Comparison of ENCODE assay signal across 24 cellular contexts in the genomic region with DNA sequence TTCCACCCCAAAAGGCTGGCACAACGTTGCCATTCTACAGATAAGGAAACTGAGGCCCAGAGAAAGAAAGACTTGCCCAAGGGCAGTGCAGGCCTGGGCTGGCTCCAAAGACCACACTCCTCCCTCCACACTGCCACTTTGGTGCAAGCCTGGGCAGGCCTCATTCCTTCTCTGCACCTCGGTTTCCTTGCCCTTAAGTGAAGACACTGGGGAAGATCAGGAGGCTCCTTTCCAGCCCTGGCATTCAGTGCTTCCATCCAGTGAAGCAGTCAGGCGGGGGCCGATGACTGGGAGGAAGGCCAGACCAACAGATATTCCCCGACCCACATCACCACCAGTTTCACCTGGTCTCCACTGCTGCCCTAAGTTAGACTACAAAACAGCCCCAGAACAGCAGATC. TPM values are rescaled to one million over a fixed set of nuclear protein-coding genes. Genes with fewer than 3 reads are reported as not detected.
DNase-seq lines count a peak whose midpoint lies in the region; FAIRE-seq and TF ChIP-seq lines count a peak whose summit lies in the region.
"Had no signal": no experiment of that assay in that cellular context is flagged by ENCODE, and none has a peak within 500 bp of the region (broad histone marks: within the 10 kb centered on the region; RNA-seq: fewer than 3 reads in every experiment).

No MANE protein-coding gene starts in this region.

- TF ChIP-seq CTCF in mammary epithelial cell (conservative IDR thresholded peaks at IDR 0.05 in 1 of 2, IDR thresholded peaks at IDR 0.05 in 1 of 2; ENCODE audit: extremely low read depth in 1 of 2, insufficient read depth in 1 of 2, low read depth in 1 of 2, low read length in 2 of 2) (no peak), keratinocyte (optimal IDR thresholded peaks at IDR 0.05 in 1 of 3, IDR thresholded peaks at IDR 0.05 in 1 of 3, conservative IDR thresholded peaks at IDR 0.05 in 1 of 3; ENCODE audit: extremely low read depth in 1 of 3, insufficient read depth in 2 of 3, low read length in 3 of 3) (no peak), GM10266 (IDR thresholded peaks at IDR 0.05; ENCODE audit: control insufficient read depth, insufficient read depth, low read depth, missing control alignments) (no peak), GM20000 (IDR thresholded peaks at IDR 0.05; ENCODE audit: extremely low read depth, missing control alignments) (no peak)

- DNase-seq in activated T-cell treated with anti-CD3 and anti-CD28 coated beads, Interleukin-2, amount 50 U/mL, for 24 hours = no peak
- no peak for DNase-seq in activated T-cell treated with anti-CD3 and anti-CD28 coated beads, Interleukin-2, amount 50 U/mL, for 1 hour
- DNase-seq in mammary epithelial cell (peak; percentile 75), keratinocyte (ENCODE audit: low read depth, low spot score) (no peak), GM10266 (ENCODE audit: extremely low spot score) (no peak), GM20000 (ENCODE audit: low spot score) (no peak)
- DNase-seq in stimulated activated CD4-positive, alpha-beta T cell treated with anti-CD3 and anti-CD28 coated beads, Interleukin-15, amount 100 ng/mL, for 24 hours = no peak
- DNase-seq: H7, Kasumi-1, MG63, NCI-H146, NCI-H1930, NCI-H446 treated with DMSO at 0.1 percent for 48 hours, NCI-H526, PC-9, SIG-M5, SK-N-SH had no signal

- peaks cover 6% of the 10 kb centered on the region for H3K27me3 ChIP-seq in mammary epithelial cell (ENCODE audit: insufficient read depth, low read length)
- peaks cover 12% of the 10 kb centered on the region for H3K27me3 ChIP-seq in keratinocyte (ENCODE audit: control insufficient read depth, extremely low read depth, insufficient read depth, low read length)
- H3K27me3 ChIP-seq: MG63 had no signal

- no peaks in the 10 kb centered on the region for H3K9me3 Mint-ChIP-seq in activated T-cell treated with anti-CD3 and anti-CD28 coated beads, Interleukin-2, amount 50 U/mL, for 24 hours

- peaks cover 3% of the 10 kb centered on the region for H3K27me3 Mint-ChIP-seq in activated T-cell treated with anti-CD3 and anti-CD28 coated beads, Interleukin-2, amount 50 U/mL, for 24 hours

- H3K27ac ChIP-seq in KOPT-K1 (ENCODE audit: low read depth, low read length, poor library complexity, severe bottlenecking) (peak overlapping the region; percentile 24), mammary epithelial cell (ENCODE audit: insufficient read depth, low read depth, low read length) (no peak overlapping the region), keratinocyte (ENCODE audit: control insufficient read depth, insufficient read depth, low read length) (no peak overlapping the region)
- H3K27ac ChIP-seq: 22Rv1, GM23248, PC-9 had no signal

- WGBS in mammary epithelial cell (ENCODE audit: low coverage, missing lambda C conversion rate) = 0% methylated on average over 2 of the region's 5 CpGs

- no peaks in the 10 kb centered on the region for H3K9me3 ChIP-seq in KOPT-K1 (ENCODE audit: insufficient read depth, low read length, poor library complexity, severe bottlenecking)
- H3K9me3 ChIP-seq in mammary epithelial cell (replicated peaks; ENCODE audit: insufficient read depth, low read length) = no peaks in the 10 kb centered on the region
- H3K9me3 ChIP-seq in keratinocyte (ENCODE audit: control insufficient read depth, low read depth, low read length) = no peaks in the 10 kb centered on the region
- H3K9me3 ChIP-seq: MG63, SK-N-SH had no signal

- H3K4me1 Mint-ChIP-seq in activated T-cell treated with anti-CD3 and anti-CD28 coated beads, Interleukin-2, amount 50 U/mL, for 24 hours (ENCODE audit: low read depth) = peaks cover 23% of the 10 kb centered on the region

- BruUV-seq in mammary epithelial cell (replicated peaks; lab: Mats Ljungman, UMichigan) = no TSS peak

- no peak overlapping the region for H3K9ac ChIP-seq in mammary epithelial cell (ENCODE audit: insufficient read depth, low read length)
- H3K9ac ChIP-seq in keratinocyte (ENCODE audit: control insufficient read depth, extremely low read depth, insufficient read depth, low read length) = no peak overlapping the region
- H3K9ac ChIP-seq: GM23248, SK-N-SH had no signal

- no peaks in the 10 kb centered on the region for H3K79me2 ChIP-seq in mammary epithelial cell (ENCODE audit: insufficient read depth, low read length)
- no peaks in the 10 kb centered on the region for H3K79me2 ChIP-seq in keratinocyte (ENCODE audit: control insufficient read depth, insufficient read depth, low read length)

- H3K36me3 Mint-ChIP-seq in activated T-cell treated with anti-CD3 and anti-CD28 coated beads, Interleukin-2, amount 50 U/mL, for 24 hours (ENCODE audit: low read depth) = no peaks in the 10 kb centered on the region

- H3K4me2 ChIP-seq in mammary epithelial cell (ENCODE audit: insufficient read depth, low read depth, low read length) (peak overlapping the region; percentile 3), keratinocyte (ENCODE audit: control insufficient read depth, extremely low read depth, insufficient read depth, low read depth, low read length) (peak overlapping the region; percentile 41)
- H3K4me2 ChIP-seq: PC-9, SK-N-SH had no signal

- intact Hi-C loops in mammary epithelial cell (cut with micrococcal nuclease) = no loop called here

- H3K27ac Mint-ChIP-seq in activated T-cell treated with anti-CD3 and anti-CD28 coated beads, Interleukin-2, amount 50 U/mL, for 24 hours = peak overlapping the region; percentile 26
- H3K27ac Mint-ChIP-seq: B cell had no signal

- H3K4me1 ChIP-seq in mammary epithelial cell (ENCODE audit: insufficient read depth, low read length) = peaks cover 17% of the 10 kb centered on the region
- peaks cover 11% of the 10 kb centered on the region for H3K4me1 ChIP-seq in keratinocyte (ENCODE audit: control insufficient read depth, extremely low read depth, insufficient read depth, low read length)

- peak; percentile 94 for FAIRE-seq in keratinocyte (lab: Jason Lieb, UNC)
- FAIRE-seq: D721Med, GM18507, HepG2 had no signal

- in situ Hi-C loops in mammary epithelial cell (cut with MboI; ENCODE audit: low sequenced_read_pairs in 2 of 2) = no loop called here

- H2AFZ ChIP-seq in mammary epithelial cell (ENCODE audit: low read depth, low read length) (peak overlapping the region; percentile 6), keratinocyte (ENCODE audit: control insufficient read depth, low read length) (no peak overlapping the region)
- H2AFZ ChIP-seq: GM23248, PC-9 had no signal

- dilution Hi-C loops in mammary epithelial cell (cut with HindIII; ENCODE audit: low sequenced_read_pairs) = no loop called here
- dilution Hi-C loops in keratinocyte (cut with MboI; ENCODE audit: extremely low pct_ligation_motif_present, low sequenced_read_pairs) = no loop called here

- H3K4me3 ChIP-seq in mammary epithelial cell (replicated peaks in 1 of 3; ENCODE audit: insufficient read depth in 1 of 3, low read depth in 2 of 3, low read length in 3 of 3) = no peak overlapping the region
- no peak overlapping the region for H3K4me3 ChIP-seq in keratinocyte (ENCODE audit: control insufficient read depth in 2 of 3, extremely low read depth in 1 of 3, insufficient read depth in 2 of 3, low read depth in 1 of 3, low read length in 3 of 3)
- H3K4me3 ChIP-seq: GM23248, MG63, PC-9 had no signal

- H3K9me1 ChIP-seq in keratinocyte (ENCODE audit: control insufficient read depth, extremely low read depth, insufficient read depth, low read length) = no peaks in the 10 kb centered on the region

- H3K36me3 ChIP-seq in KOPT-K1 (ENCODE audit: insufficient read depth, low read length) (no peaks in the 10 kb centered on the region), mammary epithelial cell (ENCODE audit: insufficient read depth, low read length) (no peaks in the 10 kb centered on the region), keratinocyte (ENCODE audit: control insufficient read depth in 2 of 2, extremely low read depth in 1 of 2, insufficient read depth in 2 of 2, low read length in 2 of 2) (no peaks in the 10 kb centered on the region)
- H3K36me3 ChIP-seq: MG63 had no signal

- CTCF ChIA-PET in mammary epithelial cell (lab: Charles Lee; ENCODE audit: low non-redundant PET) = no interaction called here

- H4K20me1 ChIP-seq in mammary epithelial cell (ENCODE audit: insufficient read depth, low read length) (no peaks in the 10 kb centered on the region), keratinocyte (ENCODE audit: control insufficient read depth, extremely low read depth, insufficient read depth, low read length) (no peaks in the 10 kb centered on the region)

- H3K4me3 Mint-ChIP-seq in activated T-cell treated with anti-CD3 and anti-CD28 coated beads, Interleukin-2, amount 50 U/mL, for 24 hours = no peak overlapping the region
- H3K4me3 Mint-ChIP-seq: B cell had no signal

RNA-seq across cellular contexts. Expression of gene TCF20, which starts 18.3 kb away (rescaled TPM):
- total RNA-seq in mammary epithelial cell = 10 to 100 TPM; 49.2 to 62.5 TPM
- polyA plus RNA-seq in mammary epithelial cell (26.0 TPM), keratinocyte (20.9 to 35.0 TPM (median 23.9 TPM) in 3 replicates)
- polyA minus RNA-seq in mammary epithelial cell (64.9 TPM), keratinocyte (52.7 to 68.7 TPM (median 57.9 TPM) in 3 replicates)
- polyA plus RNA-seq in keratinocyte (2011; ENCODE audit: low read depth) = 13.7 TPM
- polyA plus RNA-seq in keratinocyte (2011; cell fraction: cytosol; rRNA removed) = 23.3 and 25.0 TPM in 2 replicates
- polyA plus RNA-seq in keratinocyte (2011; cell fraction: nucleus; rRNA removed) = 57.0 and 61.1 TPM in 2 replicates
- polyA plus RNA-seq in keratinocyte (2012; ENCODE audit: low replicate concordance) = 17.7 and 28.1 TPM in 2 replicates
- polyA minus RNA-seq in keratinocyte (2011; cell fraction: cytosol; rRNA and poly(A)+ RNA removed) = 40.5 TPM
- polyA minus RNA-seq in keratinocyte (2011; cell fraction: nucleus; rRNA and poly(A)+ RNA removed) = 48.7 and 80.7 TPM in 2 replicates
